ENCODE assay signal across 13 cellular contexts in genomic region chr1:172976222-172977041, GRCh38.
DNase-seq lines count a peak whose midpoint lies in the region; ATAC-seq, FAIRE-seq and TF ChIP-seq lines count a peak whose summit lies in the region.
"Had no signal": no experiment of that assay in that cellular context is flagged by ENCODE, and none has a peak within 500 bp of the region (broad histone marks: within the 10 kb centered on the region; RNA-seq: fewer than 3 reads in every experiment).

No MANE protein-coding gene starts in this region.

- H4K5ac ChIP-seq in IMR-90 (ENCODE audit: low read depth, low read length), result peak overlapping the region; percentile 27; the same call in 1 of the 2 replicates

- no peak overlapping the region for H3K4me3 ChIP-seq in ACC112 (ENCODE audit: low read depth, low read length)
- no peak overlapping the region for H3K4me3 ChIP-seq in IMR-90 (ENCODE audit: insufficient read depth, low read depth, low read length)
- no peak overlapping the region for H3K4me3 ChIP-seq in lower lobe of right lung
- H3K4me3 ChIP-seq in upper lobe of left lung, result no peak overlapping the region
- H3K4me3 ChIP-seq: BLaER1 treated with 17β-estradiol and CSF1 and Interleukin-3, amounts not matched to agents 10 nM and 100 nM had no signal

- 0 out of 2 replicates have a peak overlapping the region, but pooled peaks have one; percentile 44 for H2AK5ac ChIP-seq in IMR-90 (ENCODE audit: low read depth, low read length)

- POLR2A ChIA-PET in IMR-90 (lab: Charles Lee; ENCODE audit: unreplicated experiment), result interaction anchor here (0.5 to 0.6 kb wide), 2 partner anchors 147 to 149 kb away, joined by 3 to 4 read pairs; no protein-coding TSS in a partner anchor

- TF ChIP-seq RAD21 in IMR-90 (IDR thresholded peaks at IDR 0.05; ENCODE audit: low read length), result no peak

- TF ChIP-seq CTCF in IMR-90 (conservative IDR thresholded peaks at IDR 0.05; ENCODE audit: low read depth, low read length) (no peak), lower lobe of right lung (IDR thresholded peaks at IDR 0.05) (no peak), upper lobe of left lung (IDR thresholded peaks at IDR 0.05) (no peak)

- H4K91ac ChIP-seq in IMR-90 (ENCODE audit: insufficient read depth, low read depth, low read length), result peak overlapping the region; percentile 17; the same call in 1 of the 2 replicates

- CTCF ChIA-PET in IMR-90 (lab: Yijun Ruan, JAX), result interaction anchor here (0.6 to 1.0 kb wide), 3 partner anchors 43 to 225 kb away, joined by 4 to 5 read pairs (median 5); no protein-coding TSS in a partner anchor

- H4K8ac ChIP-seq in IMR-90 (ENCODE audit: low read depth in 2 of 2, low read length in 2 of 2), result peak overlapping the region in 1 of 2 experiments; percentile 50; a peak in 2 of 4 replicates

- H3K18ac ChIP-seq in IMR-90 (ENCODE audit: low read depth, low read length), result peak overlapping the region; percentile 37; the same call in 1 of the 2 replicates

- H3K36me3 ChIP-seq in ACC112 (ENCODE audit: insufficient read depth, low read length) (no peaks in the 10 kb centered on the region), IMR-90 (ENCODE audit: control insufficient read depth, insufficient read depth, low read length) (no peaks in the 10 kb centered on the region), lower lobe of right lung (no peaks in the 10 kb centered on the region), upper lobe of left lung (no peaks in the 10 kb centered on the region)
- H3K36me3 ChIP-seq: BLaER1 treated with 17β-estradiol and CSF1 and Interleukin-3, amounts not matched to agents 10 nM and 100 nM had no signal

- no peak overlapping the region for H3K23ac ChIP-seq in IMR-90 (ENCODE audit: low read depth, low read length)

- BruUV-seq in IMR-90 (replicated peaks; lab: Mats Ljungman, UMichigan), result no TSS peak

- dilution Hi-C loops in IMR-90 (cut with HindIII; ENCODE audit: low sequenced_read_pairs, unreplicated experiment), result no loop called here

- no peaks in the 10 kb centered on the region for H4K20me1 ChIP-seq in IMR-90 (ENCODE audit: insufficient read depth, low read length)
- H4K20me1 ChIP-seq: BLaER1 treated with 17β-estradiol and CSF1 and Interleukin-3, amounts not matched to agents 10 nM and 100 nM had no signal

- H3K79me2 ChIP-seq in ACC112 (ENCODE audit: control insufficient read depth, insufficient read depth, low read length, unreplicated experiment), result no peaks in the 10 kb centered on the region

- peak; percentile 87 for DNase-seq in IMR-90
- DNase-seq in lower lobe of right lung, result no peak
- DNase-seq in upper lobe of left lung, result no peak
- no peak for DNase-seq in DMS79 treated with DMSO at 0.1 percent for 48 hours (lab: John Stamatoyannopoulos, UW)
- no peak for DNase-seq in activated CD8-positive, alpha-beta memory T cell treated with anti-CD3 and anti-CD28 coated beads for 24 hours
- DNase-seq in head of caudate nucleus, result no peak
- DNase-seq: activated CD4-positive, alpha-beta T cell treated with anti-CD3 and anti-CD28 coated beads, Interleukin-2, amount 50 U/mL, for 4 hours; NCI-H1092 had no signal

- H3K9me3 ChIP-seq in IMR-90 (ENCODE audit: control insufficient read depth, insufficient read depth, low read length) (no peaks in the 10 kb centered on the region), lower lobe of right lung (no peaks in the 10 kb centered on the region), upper lobe of left lung (no peaks in the 10 kb centered on the region)
- H3K9me3 ChIP-seq: BLaER1 treated with 17β-estradiol and CSF1 and Interleukin-3, amounts not matched to agents 10 nM and 100 nM had no signal

- peak overlapping the region; percentile 65 for H2BK120ac ChIP-seq in IMR-90 (ENCODE audit: low read depth, low read length)

- no peaks in the 10 kb centered on the region for H3K27me3 ChIP-seq in ACC112 (ENCODE audit: insufficient read depth, low read length)
- H3K27me3 ChIP-seq in IMR-90 (ENCODE audit: control insufficient read depth, insufficient read depth, low read length), result no peaks in the 10 kb centered on the region
- H3K27me3 ChIP-seq in lower lobe of right lung (ENCODE audit: low read depth), result no peaks in the 10 kb centered on the region
- no peaks in the 10 kb centered on the region for H3K27me3 ChIP-seq in upper lobe of left lung
- H3K27me3 ChIP-seq: BLaER1 treated with 17β-estradiol and CSF1 and Interleukin-3, amounts not matched to agents 10 nM and 100 nM had no signal

- no peaks in the 10 kb centered on the region for H3K79me1 ChIP-seq in IMR-90 (ENCODE audit: low read depth in 1 of 2, low read length in 2 of 2)

- no peak overlapping the region for H3K4me2 ChIP-seq in IMR-90 (ENCODE audit: low read depth, low read length)

- peak overlapping the region; percentile 53 for H3K14ac ChIP-seq in IMR-90 (replicated peaks; ENCODE audit: low read depth, low read length)

- H2BK15ac ChIP-seq in IMR-90 (ENCODE audit: low read depth, low read length), result peak overlapping the region; percentile 79; the same call in 1 of the 3 replicates

- no peak; the same call in 1 of the 2 replicates for ATAC-seq in IMR-90 (ENCODE audit: low read depth)
- peak; percentile 60 to 71 for ATAC-seq in lower lobe of right lung
- ATAC-seq in upper lobe of left lung (ENCODE audit: low FRiP score in 2 of 2), result no peak
- ATAC-seq: stimulated activated memory B cell treated with anti-CD40 and anti-IgM and Interleukin-4, amounts not matched to agents 10 μg/mL and 1 μg/mL and 100 μg/mL, for 72 hours had no signal

- H2AK9ac ChIP-seq in IMR-90 (replicated peaks; ENCODE audit: low read depth, low read length, poor library complexity), result no peak overlapping the region

- H3K4me1 ChIP-seq in ACC112 (ENCODE audit: control insufficient read depth, insufficient read depth, low read length, unreplicated experiment) (peaks cover 39% of the 10 kb centered on the region), IMR-90 (ENCODE audit: control insufficient read depth, insufficient read depth, low read length) (peaks cover 12% of the 10 kb centered on the region), lower lobe of right lung (no peaks in the 10 kb centered on the region), upper lobe of left lung (no peaks in the 10 kb centered on the region)

- TF ChIP-seq POLR2A in IMR-90 (IDR thresholded peaks at IDR 0.05; ENCODE audit: low read depth, low read length) (no peak), upper lobe of left lung (IDR thresholded peaks at IDR 0.05) (no peak)

- in situ Hi-C loops in IMR-90 (cut with MboI; ENCODE audit: low sequenced_read_pairs), result no loop called here

- H3K27ac ChIP-seq in ACC112 (ENCODE audit: low read depth, low read length), result peak overlapping the region; percentile 92
- no peak overlapping the region for H3K27ac ChIP-seq in IMR-90 (ENCODE audit: insufficient read depth, low read length)
- no peak overlapping the region for H3K27ac ChIP-seq in lower lobe of right lung
- H3K27ac ChIP-seq in upper lobe of left lung, result no peak overlapping the region

- H3K9me1 ChIP-seq in IMR-90 (ENCODE audit: insufficient read depth, low read length), result peaks cover under 1% of the 10 kb centered on the region; the same call in 1 of the 2 replicates

- WGBS in IMR-90 (ENCODE audit: extremely low coverage in 2 of 2, insufficient read length in 1 of 2), 2 experiments, result no CpG with 5 or more reads among the region's 2 CpGs
- WGBS in upper lobe of left lung, 2 donors, result 53 to 57% methylated on average over 2 of the region's 2 CpGs

- intact Hi-C loops in IMR-90 (cut with micrococcal nuclease) (no loop called here), lower lobe of right lung (cut with DNase I) (no loop called here), head of caudate nucleus (cut with DNase I) (no loop called here)

- H3K56ac ChIP-seq in IMR-90 (ENCODE audit: extremely low read depth, insufficient read depth, low read length), result no peak overlapping the region

- H2BK20ac ChIP-seq in IMR-90 (ENCODE audit: low read depth, low read length), result peak overlapping the region; percentile 52; the same call in 1 of the 2 replicates

- no peak for TF ChIP-seq EP300 in upper lobe of left lung (IDR thresholded peaks at IDR 0.05)

- H2AFZ ChIP-seq in ACC112 (ENCODE audit: low read length, unreplicated experiment) (peak overlapping the region; percentile 66), IMR-90 (replicated peaks; ENCODE audit: low read length, poor library complexity) (no peak overlapping the region)

- FAIRE-seq in colon (lab: Jason Lieb, UNC), result peak; percentile 87
- FAIRE-seq: GM12892 had no signal

- peak overlapping the region; percentile 42 for H3K4ac ChIP-seq in IMR-90 (ENCODE audit: low read depth, low read length)

- H3K9ac ChIP-seq in IMR-90 (ENCODE audit: low read depth, low read length), result no peak overlapping the region
- H3K9ac ChIP-seq: BLaER1 treated with 17β-estradiol and CSF1 and Interleukin-3, amounts not matched to agents 10 nM and 100 nM had no signal

- H2BK5ac ChIP-seq in IMR-90 (ENCODE audit: low read depth, low read length, poor library complexity, severe bottlenecking), result peak overlapping the region; percentile 11

TF ChIP-seq in IMR-90, 13 proteins besides CTCF, POLR2A, EP300 and RAD21:
- TF ChIP-seq FOS (IDR thresholded peaks at IDR 0.05; ENCODE audit: low read depth, low read length) (no peak), RFX5 (IDR thresholded peaks at IDR 0.05; ENCODE audit: low read depth, low read length) (no peak), BHLHE40 (IDR thresholded peaks at IDR 0.05; ENCODE audit: low read depth, low read length) (no peak), RCOR1 (IDR thresholded peaks at IDR 0.05; ENCODE audit: insufficient replicate concordance, low read length) (no peak), CEBPB (IDR thresholded peaks at IDR 0.05; ENCODE audit: low read depth, low read length) (peak; percentile 59; the same call in 1 of the 2 replicates), MAFK (IDR thresholded peaks at IDR 0.05; ENCODE audit: low read depth, low read length) (no peak)

Comparison
In these comparisons a context has a peak if more than half of its experiments do, and no peak if none do; other contexts are left out.
1. ATAC-seq: peak in lower lobe of right lung (2 of 2); none in IMR-90 (single experiment) and upper lobe of left lung (0 of 2).